In genomic region chr3:180909369-180910127, GRCh38 we compare ENCODE assay signal across 22 cellular contexts. TPM values are rescaled to one million over a fixed set of nuclear protein-coding genes. Genes with fewer than 3 reads are reported as not detected.
DNase-seq lines count a peak whose midpoint lies in the region; ATAC-seq, FAIRE-seq and TF ChIP-seq lines count a peak whose summit lies in the region.
"Had no signal": no experiment of that assay in that cellular context is flagged by ENCODE, and none has a peak within 500 bp of the region (broad histone marks: within the 10 kb centered on the region; RNA-seq: fewer than 3 reads in every experiment).

No MANE protein-coding gene starts in this region.

- no peak overlapping the region for H3K4me3 ChIP-seq in HepG2 (replicated peaks in 1 of 3; ENCODE audit: insufficient read depth in 1 of 3, low read depth in 2 of 3, low read length in 3 of 3)
- H3K4me3 ChIP-seq in right lobe of liver: no peak overlapping the region
- H3K4me3 ChIP-seq in IMR-90 (ENCODE audit: insufficient read depth, low read depth, low read length): no peak overlapping the region
- H3K4me3 ChIP-seq in ascending aorta: no peak overlapping the region
- H3K4me3 ChIP-seq: body of pancreas, psoas muscle had no signal

- TF ChIP-seq RAD21 in HepG2 (CRISPR knock-in tag; IDR thresholded peaks at IDR 0.05): no peak
- no peak for TF ChIP-seq RAD21 in IMR-90 (IDR thresholded peaks at IDR 0.05; ENCODE audit: low read length)

- no peak overlapping the region for H3K14ac ChIP-seq in IMR-90 (replicated peaks; ENCODE audit: low read depth, low read length)

- H3K4me3 Mint-ChIP-seq in activated naive CD8-positive, alpha-beta T cell treated with anti-CD3 and anti-CD28 coated beads, Interleukin-2, amount 10 ng/mL, durations not matched to agents 7 days and 5 days: peak overlapping the region; percentile 29
- H3K4me3 Mint-ChIP-seq in stimulated activated naive CD8-positive, alpha-beta T cell treated with anti-CD3 and anti-CD28 coated beads, Interleukin-15, amount 100 ng/mL, for 72 hours: peak overlapping the region; percentile 66 to 79
- H3K4me3 Mint-ChIP-seq in activated T-helper 2 cell treated with anti-CD3 and anti-CD28 coated beads, Interferon-gamma antibody, Interleukin-2, Interleukin-4, amounts not matched to agents 10 μg/mL and 5 μg/mL and 100 μg/mL, durations not matched to agents 14 hours and 24 hours and 36 hours (ENCODE audit: low read depth): no peak overlapping the region
- H3K4me3 Mint-ChIP-seq: activated CD4-positive, alpha-beta memory T cell treated with anti-CD3 and anti-CD28 coated beads for 36 hours; WTC11 had no signal

- no peaks in the 10 kb centered on the region for H3K27me3 Mint-ChIP-seq in activated naive CD8-positive, alpha-beta T cell treated with anti-CD3 and anti-CD28 coated beads, Interleukin-2, amount 10 ng/mL, durations not matched to agents 7 days and 5 days
- no peaks in the 10 kb centered on the region for H3K27me3 Mint-ChIP-seq in stimulated activated naive CD8-positive, alpha-beta T cell treated with anti-CD3 and anti-CD28 coated beads, Interleukin-15, amount 100 ng/mL, for 72 hours
- no peaks in the 10 kb centered on the region for H3K27me3 Mint-ChIP-seq in activated T-helper 2 cell treated with anti-CD3 and anti-CD28 coated beads, Interferon-gamma antibody, Interleukin-2, Interleukin-4, amounts not matched to agents 10 μg/mL and 5 μg/mL and 100 μg/mL, durations not matched to agents 14 hours and 24 hours and 36 hours (ENCODE audit: low read depth)

- POLR2A ChIA-PET in HepG2 (lab: Yijun Ruan, JAX): no interaction called here
- POLR2A ChIA-PET in IMR-90 (lab: Charles Lee; ENCODE audit: unreplicated experiment): no interaction called here
- POLR2A ChIA-PET in activated naive CD8-positive, alpha-beta T cell treated with anti-CD3 and anti-CD28 coated beads, Interleukin-2, amount 10 ng/mL, durations not matched to agents 7 days and 5 days (lab: Charles Lee): interaction anchor here (0.6 kb wide), 2 partner anchors 880 to 1417 kb away, joined by 3 read pairs; no protein-coding TSS in a partner anchor

- H3K18ac ChIP-seq in IMR-90 (ENCODE audit: low read depth, low read length): no peak overlapping the region

- FAIRE-seq in HepG2 (lab: Jason Lieb, UNC): no peak
- FAIRE-seq: GM19239 had no signal

- DNase-seq in HepG2 (ENCODE audit: low spot score): no peak
- DNase-seq in right lobe of liver: no peak
- DNase-seq in IMR-90: no peak
- no peak for DNase-seq in activated naive CD8-positive, alpha-beta T cell treated with anti-CD3 and anti-CD28 coated beads, Interleukin-2, amount 10 ng/mL, durations not matched to agents 7 days and 5 days
- DNase-seq in stimulated activated naive CD8-positive, alpha-beta T cell treated with anti-CD3 and anti-CD28 coated beads, Interleukin-15, amount 100 ng/mL, for 72 hours: peak in 1 of 2 donors; percentile 4
- DNase-seq in ascending aorta (ENCODE audit: low spot score in 2 of 2): no peak
- no peak for DNase-seq in activated T-helper 2 cell treated with anti-CD3 and anti-CD28 coated beads, Interferon-gamma antibody, Interleukin-2, Interleukin-4, amounts not matched to agents 10 μg/mL and 5 μg/mL and 100 μg/mL, durations not matched to agents 14 hours and 24 hours and 36 hours (ENCODE audit: low spot score)
- DNase-seq: activated CD4-positive, alpha-beta memory T cell treated with anti-CD3 and anti-CD28 coated beads for 36 hours; body of pancreas; effector memory CD4-positive, alpha-beta T cell; foreskin melanocyte; midbrain; NCI-H146; NCI-H2171; NCI-H526 treated with DMSO at 0.1 percent for 48 hours; psoas muscle; T1000 had no signal

- H2AK5ac ChIP-seq in IMR-90 (ENCODE audit: low read depth, low read length): no peak overlapping the region

- H3K9me3 Mint-ChIP-seq in activated naive CD8-positive, alpha-beta T cell treated with anti-CD3 and anti-CD28 coated beads, Interleukin-2, amount 10 ng/mL, durations not matched to agents 7 days and 5 days: peaks cover 2% of the 10 kb centered on the region
- H3K9me3 Mint-ChIP-seq in stimulated activated naive CD8-positive, alpha-beta T cell treated with anti-CD3 and anti-CD28 coated beads, Interleukin-15, amount 100 ng/mL, for 72 hours: peaks cover 0 to 5% of the 10 kb centered on the region in 2 donors
- H3K9me3 Mint-ChIP-seq in activated T-helper 2 cell treated with anti-CD3 and anti-CD28 coated beads, Interferon-gamma antibody, Interleukin-2, Interleukin-4, amounts not matched to agents 10 μg/mL and 5 μg/mL and 100 μg/mL, durations not matched to agents 14 hours and 24 hours and 36 hours: peaks cover 4% of the 10 kb centered on the region

- H4K5ac ChIP-seq in IMR-90 (ENCODE audit: low read depth, low read length): no peak overlapping the region

- no peaks in the 10 kb centered on the region for H3K36me3 ChIP-seq in HepG2 (replicated peaks in 1 of 2; ENCODE audit: control insufficient read depth in 1 of 2, insufficient read depth in 2 of 2, low read length in 2 of 2)
- H3K36me3 ChIP-seq in right lobe of liver: no peaks in the 10 kb centered on the region
- no peaks in the 10 kb centered on the region for H3K36me3 ChIP-seq in IMR-90 (ENCODE audit: control insufficient read depth, insufficient read depth, low read length)
- H3K36me3 ChIP-seq in ascending aorta: no peaks in the 10 kb centered on the region

- H3K9me1 ChIP-seq in IMR-90 (ENCODE audit: insufficient read depth, low read length): no peaks in the 10 kb centered on the region

- H3K9me3 ChIP-seq in HepG2 (ENCODE audit: low read length) (peaks cover 7% of the 10 kb centered on the region), right lobe of liver (no peaks in the 10 kb centered on the region), IMR-90 (ENCODE audit: control insufficient read depth, insufficient read depth, low read length) (no peaks in the 10 kb centered on the region), ascending aorta (no peaks in the 10 kb centered on the region)
- H3K9me3 ChIP-seq: body of pancreas, psoas muscle had no signal

- H3K27me3 ChIP-seq in HepG2 (ENCODE audit: control insufficient read depth in 1 of 2, insufficient read depth in 2 of 2, low read length in 2 of 2) (no peaks in the 10 kb centered on the region; a peak in 1 of 5 replicates), right lobe of liver (no peaks in the 10 kb centered on the region), IMR-90 (ENCODE audit: control insufficient read depth, insufficient read depth, low read length) (no peaks in the 10 kb centered on the region), ascending aorta (no peaks in the 10 kb centered on the region)
- H3K27me3 ChIP-seq: body of pancreas had no signal

- TF ChIP-seq EP300 in HepG2 (IDR thresholded peaks at IDR 0.05; ENCODE audit: low read depth in 2 of 2, low read length in 2 of 2) (no peak), HepG2 (CRISPR knock-in tag; IDR thresholded peaks at IDR 0.05; ENCODE audit: borderline replicate concordance) (no peak)

- in situ Hi-C loops in HepG2 (cut with HindIII; ENCODE audit: extremely low pct_ligation_motif_present, low pct_unique_long_range_greater_than_20kb) (no loop called here), IMR-90 (cut with MboI; ENCODE audit: low sequenced_read_pairs) (no loop called here)

- H4K20me1 ChIP-seq in HepG2 (ENCODE audit: insufficient read depth, low read length): peaks cover 16% of the 10 kb centered on the region
- peaks cover 8% of the 10 kb centered on the region for H4K20me1 ChIP-seq in IMR-90 (ENCODE audit: insufficient read depth, low read length)

- no peak overlapping the region for H2BK20ac ChIP-seq in IMR-90 (ENCODE audit: low read depth, low read length)

- peaks cover 19% of the 10 kb centered on the region for H3K4me1 Mint-ChIP-seq in activated naive CD8-positive, alpha-beta T cell treated with anti-CD3 and anti-CD28 coated beads, Interleukin-2, amount 10 ng/mL, durations not matched to agents 7 days and 5 days
- peaks cover 38% of the 10 kb centered on the region for H3K4me1 Mint-ChIP-seq in stimulated activated naive CD8-positive, alpha-beta T cell treated with anti-CD3 and anti-CD28 coated beads, Interleukin-15, amount 100 ng/mL, for 72 hours
- H3K4me1 Mint-ChIP-seq in activated T-helper 2 cell treated with anti-CD3 and anti-CD28 coated beads, Interferon-gamma antibody, Interleukin-2, Interleukin-4, amounts not matched to agents 10 μg/mL and 5 μg/mL and 100 μg/mL, durations not matched to agents 14 hours and 24 hours and 36 hours (ENCODE audit: low read depth): peaks cover 16% of the 10 kb centered on the region

- H2BK5ac ChIP-seq in IMR-90 (ENCODE audit: low read depth, low read length, poor library complexity, severe bottlenecking): no peak overlapping the region

- H4K8ac ChIP-seq in IMR-90 (ENCODE audit: low read depth in 2 of 2, low read length in 2 of 2): no peak overlapping the region

- no peak overlapping the region for H3K56ac ChIP-seq in IMR-90 (ENCODE audit: extremely low read depth, insufficient read depth, low read length)

- dilution Hi-C loops in IMR-90 (cut with HindIII; ENCODE audit: low sequenced_read_pairs, unreplicated experiment): no loop called here

- BruUV-seq in HepG2 (replicated peaks; lab: Mats Ljungman, UMichigan) (no TSS peak), IMR-90 (replicated peaks; lab: Mats Ljungman, UMichigan) (no TSS peak)

- peaks cover 4% of the 10 kb centered on the region for H3K36me3 Mint-ChIP-seq in activated naive CD8-positive, alpha-beta T cell treated with anti-CD3 and anti-CD28 coated beads, Interleukin-2, amount 10 ng/mL, durations not matched to agents 7 days and 5 days
- peaks cover 16% of the 10 kb centered on the region for H3K36me3 Mint-ChIP-seq in activated T-helper 2 cell treated with anti-CD3 and anti-CD28 coated beads, Interferon-gamma antibody, Interleukin-2, Interleukin-4, amounts not matched to agents 10 μg/mL and 5 μg/mL and 100 μg/mL, durations not matched to agents 14 hours and 24 hours and 36 hours (ENCODE audit: low read depth)

- no peak overlapping the region for H2AFZ ChIP-seq in HepG2 (ENCODE audit: low read length)
- H2AFZ ChIP-seq in IMR-90 (replicated peaks; ENCODE audit: low read length, poor library complexity): no peak overlapping the region

- WGBS in HepG2 (ENCODE audit: low lambda C conversion rate): 2% methylated on average over 5 of the region's 5 CpGs
- 89% methylated on average over 5 of the region's 5 CpGs for WGBS in right lobe of liver (ENCODE audit: insufficient coverage, low coverage, low lambda C conversion rate, missing lambda C conversion rate)
- no CpG with 5 or more reads among the region's 5 CpGs for WGBS in IMR-90 (ENCODE audit: extremely low coverage in 2 of 2, insufficient read length in 1 of 2), 2 experiments

- intact Hi-C loops in HepG2 (cut with micrococcal nuclease; ENCODE audit: unreplicated experiment) (loop anchor here (5.0 kb wide), 1 partner anchor 78 kb away; the partner anchor contains the start of gene DNAJC19), right lobe of liver (cut with DNase I) (no loop called here), IMR-90 (cut with micrococcal nuclease) (no loop called here), ascending aorta (cut with DNase I) (loop anchor here (5.0 kb wide), 2 partner anchors 78 to 102 kb away; partner anchors contain the start of gene DNAJC19)
- intact Hi-C loops in activated T-helper 2 cell treated with anti-CD3 and anti-CD28 coated beads, Interferon-gamma antibody, Interleukin-2, Interleukin-4, amounts not matched to agents 10 μg/mL and 5 μg/mL and 100 μg/mL, durations not matched to agents 14 hours and 24 hours and 36 hours (cut with micrococcal nuclease): loop anchor here (5.0 kb wide), 2 partner anchors 48 to 1257 kb away; partner anchors contain the start of gene USP13

- H3K9ac ChIP-seq in HepG2 (ENCODE audit: insufficient read depth, low read depth, low read length) (no peak overlapping the region), IMR-90 (ENCODE audit: low read depth, low read length) (no peak overlapping the region)

- H3K79me2 ChIP-seq in HepG2 (ENCODE audit: insufficient read depth, low read length): peaks cover 21% of the 10 kb centered on the region

- H3K27ac Mint-ChIP-seq in activated naive CD8-positive, alpha-beta T cell treated with anti-CD3 and anti-CD28 coated beads, Interleukin-2, amount 10 ng/mL, durations not matched to agents 7 days and 5 days: no peak overlapping the region
- H3K27ac Mint-ChIP-seq in stimulated activated naive CD8-positive, alpha-beta T cell treated with anti-CD3 and anti-CD28 coated beads, Interleukin-15, amount 100 ng/mL, for 72 hours: peak overlapping the region; percentile 10 to 84
- no peak overlapping the region for H3K27ac Mint-ChIP-seq in activated T-helper 2 cell treated with anti-CD3 and anti-CD28 coated beads, Interferon-gamma antibody, Interleukin-2, Interleukin-4, amounts not matched to agents 10 μg/mL and 5 μg/mL and 100 μg/mL, durations not matched to agents 14 hours and 24 hours and 36 hours
- H3K27ac Mint-ChIP-seq: activated CD4-positive, alpha-beta memory T cell treated with anti-CD3 and anti-CD28 coated beads for 36 hours; WTC11 had no signal

- no peak overlapping the region for H3K4me2 ChIP-seq in HepG2 (ENCODE audit: low read depth, low read length)
- H3K4me2 ChIP-seq in IMR-90 (ENCODE audit: low read depth, low read length): no peak overlapping the region

- no peak overlapping the region for H2BK120ac ChIP-seq in IMR-90 (ENCODE audit: low read depth, low read length)

- no peak overlapping the region for H2AK9ac ChIP-seq in IMR-90 (replicated peaks; ENCODE audit: low read depth, low read length, poor library complexity)

- H2BK15ac ChIP-seq in IMR-90 (ENCODE audit: low read depth, low read length): no peak overlapping the region

- H3K79me1 ChIP-seq in IMR-90 (ENCODE audit: low read depth in 1 of 2, low read length in 2 of 2): no peaks in the 10 kb centered on the region; a peak in 1 of 4 replicates

- H3K4ac ChIP-seq in IMR-90 (ENCODE audit: low read depth, low read length): no peak overlapping the region

- H4K91ac ChIP-seq in IMR-90 (ENCODE audit: insufficient read depth, low read depth, low read length): no peak overlapping the region

- no peak for TF ChIP-seq POLR2A in HepG2 (IDR thresholded peaks at IDR 0.05; ENCODE audit: insufficient read depth in 1 of 2, low read depth in 2 of 2, low read length in 2 of 2)
- TF ChIP-seq POLR2A in right lobe of liver (IDR thresholded peaks at IDR 0.05): no peak
- no peak for TF ChIP-seq POLR2A in IMR-90 (IDR thresholded peaks at IDR 0.05; ENCODE audit: low read depth, low read length)

- TF ChIP-seq CTCF in HepG2 (CRISPR knock-in tag; IDR thresholded peaks at IDR 0.05) (no peak), right lobe of liver (IDR thresholded peaks at IDR 0.05) (no peak), IMR-90 (conservative IDR thresholded peaks at IDR 0.05; ENCODE audit: low read depth, low read length) (no peak), ascending aorta (IDR thresholded peaks at IDR 0.05) (no peak)

- H3K4me1 ChIP-seq in HepG2 (ENCODE audit: insufficient read depth, low read length) (peaks cover 22% of the 10 kb centered on the region), right lobe of liver (peaks cover 0 to 10% (median 7%) of the 10 kb centered on the region in 4 donors), IMR-90 (ENCODE audit: control insufficient read depth, insufficient read depth, low read length) (no peaks in the 10 kb centered on the region), ascending aorta (peaks cover 0 to 13% of the 10 kb centered on the region in 2 donors)

- H3K27ac ChIP-seq in HepG2 (ENCODE audit: extremely low read length, insufficient read depth, low read length) (no peak overlapping the region), right lobe of liver (no peak overlapping the region), IMR-90 (ENCODE audit: insufficient read depth, low read length) (no peak overlapping the region), ascending aorta (no peak overlapping the region)
- H3K27ac ChIP-seq: body of pancreas, psoas muscle had no signal

- no peak overlapping the region for H3K23ac ChIP-seq in IMR-90 (ENCODE audit: low read depth, low read length)

- CTCF ChIA-PET in HepG2 (lab: Yijun Ruan, JAX; ENCODE audit: low intra/inter-chr PET ratio, low total read pairs): no interaction called here
- CTCF ChIA-PET in IMR-90 (lab: Yijun Ruan, JAX): no interaction called here

- ATAC-seq in HepG2: no peak
- ATAC-seq in right lobe of liver: no peak
- ATAC-seq in IMR-90 (ENCODE audit: low read depth): no peak
- ATAC-seq in activated naive CD8-positive, alpha-beta T cell treated with anti-CD3 and anti-CD28 coated beads, Interleukin-2, amount 10 ng/mL, durations not matched to agents 7 days and 5 days (ENCODE audit: low read depth): no peak
- no peak for ATAC-seq in stimulated activated naive CD8-positive, alpha-beta T cell treated with anti-CD3 and anti-CD28 coated beads, Interleukin-15, amount 100 ng/mL, for 72 hours
- ATAC-seq in GM18868 (IDR thresholded peaks at IDR 0.05; ENCODE audit: unreplicated experiment): no peak
- ATAC-seq: activated naive CD4-positive, alpha-beta T cell treated with anti-CD3 and anti-CD28 coated beads, Interleukin-2, amount 50 U/mL, for 72 hours; body of pancreas; left lobe of liver; psoas muscle; WTC11 had no signal

RNA-seq across cellular contexts. Expression of gene FXR1, which starts 2.9 kb away (rescaled TPM):
- total RNA-seq in HepG2 (2016; rRNA removed; fragmentation: Illumina TruSeq; extraction: Trizol) (132 and 205 TPM in 2 replicates), right lobe of liver (10 to 100 TPM; 41.5 to 88.5 (median 46.8) TPM), IMR-90 (2012; rRNA removed) (182 and 242 TPM in 2 replicates), ascending aorta (9.6 TPM)
- 37.1 and 44.6 TPM in 2 replicates for total RNA-seq in HepG2 (2016; cell fraction: cytosol; rRNA removed; fragmentation: Illumina TruSeq; extraction: Trizol; ENCODE audit: low read depth)
- total RNA-seq in HepG2 (2016; cell fraction: insoluble cytoplasmic fraction; rRNA removed; fragmentation: Illumina TruSeq; extraction: Trizol): 135 and 198 TPM in 2 replicates
- total RNA-seq in HepG2 (2016; cell fraction: membrane; rRNA removed; fragmentation: Illumina TruSeq; extraction: Trizol): 87.8 and 120 TPM in 2 replicates
- 128 and 139 TPM in 2 replicates for total RNA-seq in HepG2 (2016; cell fraction: nucleus; rRNA removed; fragmentation: Illumina TruSeq; extraction: Trizol)
- polyA plus RNA-seq in HepG2 (2011; rRNA removed) (86.5 and 104 TPM in 2 replicates), IMR-90 (2012; rRNA removed) (95.8 and 110 TPM in 2 replicates)
- polyA plus RNA-seq in HepG2 (2011; cell fraction: cytosol; rRNA removed): 82.8 and 98.2 TPM in 2 replicates
- 47.1 and 61.6 TPM in 2 replicates for polyA plus RNA-seq in HepG2 (2011; cell fraction: nucleus; rRNA removed)
- polyA plus RNA-seq in HepG2 (2012): 119 and 140 TPM in 2 replicates
- polyA plus RNA-seq in HepG2 (2016; cell fraction: cytosol; fragmentation: Illumina TruSeq; extraction: Trizol; ENCODE audit: low read depth): 22.4 and 28.0 TPM in 2 replicates
- polyA plus RNA-seq in HepG2 (2016; cell fraction: insoluble cytoplasmic fraction; fragmentation: Illumina TruSeq; extraction: Trizol; ENCODE audit: low read depth): 179 and 182 TPM in 2 replicates
- polyA plus RNA-seq in HepG2 (2016; cell fraction: membrane; fragmentation: Illumina TruSeq; extraction: Trizol; ENCODE audit: low read depth): 62.8 and 82.1 TPM in 2 replicates
- polyA plus RNA-seq in HepG2 (2016; cell fraction: nucleus; fragmentation: Illumina TruSeq; extraction: Trizol; ENCODE audit: insufficient read depth, low read depth): 103 and 104 TPM in 2 replicates
- polyA minus RNA-seq in HepG2 (2011; rRNA and poly(A)+ RNA removed; ENCODE audit: low replicate concordance): 75.9 and 134 TPM in 2 replicates
- 87.1 and 98.8 TPM in 2 replicates for polyA minus RNA-seq in HepG2 (2011; cell fraction: cytosol; rRNA and poly(A)+ RNA removed)
- polyA minus RNA-seq in HepG2 (2011; cell fraction: nucleus; rRNA and poly(A)+ RNA removed): 248 and 258 TPM in 2 replicates
- 31.1 and 46.4 TPM in 2 replicates for polyA plus RNA-seq in IMR-90 (2012; cell fraction: cytosol; rRNA removed)
- polyA plus RNA-seq in IMR-90 (2012; cell fraction: nucleus; rRNA removed; ENCODE audit: low replicate concordance): 17.1 and 85.2 TPM in 2 replicates
- 100 to 1,000 TPM; 140 TPM for total RNA-seq in activated naive CD8-positive, alpha-beta T cell treated with anti-CD3 and anti-CD28 coated beads, Interleukin-2, amount 10 ng/mL, durations not matched to agents 7 days and 5 days
- 163 and 170 TPM in 2 replicates for total RNA-seq in activated T-helper 2 cell treated with anti-CD3 and anti-CD28 coated beads, Interferon-gamma antibody, Interleukin-2, Interleukin-4, amounts not matched to agents 10 μg/mL and 5 μg/mL and 100 μg/mL, durations not matched to agents 14 hours and 24 hours and 36 hours

Comparison
In these comparisons a context has a peak if more than half of its experiments do, and no peak if none do; other contexts are left out.
1. intact Hi-C loops: an anchor here in HepG2 (5.0 kb wide), ascending aorta (5.0 kb wide) and activated T-helper 2 cell treated with anti-CD3 and anti-CD28 coated beads, Interferon-gamma antibody, Interleukin-2, Interleukin-4, amounts not matched to agents 10 μg/mL and 5 μg/mL and 100 μg/mL, durations not matched to agents 14 hours and 24 hours and 36 hours (5.0 kb wide); none called in right lobe of liver and IMR-90.
2. H3K27ac Mint-ChIP-seq: peak in stimulated activated naive CD8-positive, alpha-beta T cell treated with anti-CD3 and anti-CD28 coated beads, Interleukin-15, amount 100 ng/mL, for 72 hours (2 of 2); none in activated naive CD8-positive, alpha-beta T cell treated with anti-CD3 and anti-CD28 coated beads, Interleukin-2, amount 10 ng/mL, durations not matched to agents 7 days and 5 days (single experiment) and activated T-helper 2 cell treated with anti-CD3 and anti-CD28 coated beads, Interferon-gamma antibody, Interleukin-2, Interleukin-4, amounts not matched to agents 10 μg/mL and 5 μg/mL and 100 μg/mL, durations not matched to agents 14 hours and 24 hours and 36 hours (single experiment).